Comparison of ENCODE assay signal across 23 cellular contexts in the genomic region with DNA sequence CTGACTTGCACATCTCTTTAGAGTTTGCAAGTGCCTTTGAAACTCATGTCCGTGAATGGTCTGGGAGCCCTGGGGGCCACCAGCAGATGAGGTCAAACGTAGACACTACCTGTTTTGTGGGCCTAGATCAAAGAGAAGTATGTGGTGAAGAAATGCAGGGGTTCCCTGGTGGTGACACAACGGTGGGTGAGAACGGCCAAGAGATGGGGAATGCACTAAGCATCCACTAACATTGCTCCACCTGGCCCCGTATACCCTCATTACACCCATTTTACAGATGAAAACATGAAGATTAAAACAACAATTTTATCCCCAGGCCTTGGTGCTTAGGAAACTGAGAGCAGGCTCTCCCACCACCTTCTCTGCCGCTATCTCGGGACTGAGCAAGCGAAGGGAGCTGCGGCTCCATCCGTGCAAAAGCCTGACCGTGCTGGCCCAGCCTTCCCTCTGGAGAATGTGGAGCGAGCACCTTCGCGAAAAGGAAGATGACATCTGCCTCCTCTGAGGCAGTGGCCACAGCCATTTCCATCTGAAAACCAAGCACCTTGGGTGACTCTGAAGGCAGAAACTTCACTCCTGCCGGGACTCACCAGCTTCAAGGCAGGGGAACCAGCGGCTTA.
"Had no signal": no experiment of that assay in that cellular context is flagged by ENCODE, and none has a peak within 500 bp of the region (broad histone marks: within the 10 kb centered on the region; RNA-seq: fewer than 3 reads in every experiment).

No MANE protein-coding gene starts in this region.

- H3K36me3 ChIP-seq: colonic mucosa, gastrocnemius medialis had no signal

- H3K4me1 ChIP-seq: colonic mucosa, esophagus squamous epithelium, gastrocnemius medialis, heart right ventricle, left lung, lower lobe of right lung had no signal

- H3K27ac ChIP-seq: colonic mucosa, epithelial cell of prostate, esophagus squamous epithelium, gastrocnemius medialis, heart right ventricle, left lung, lower lobe of right lung had no signal

- H3K36me3 Mint-ChIP-seq: immature natural killer cell had no signal

- H3K27me3 ChIP-seq: colonic mucosa, esophagus squamous epithelium, gastrocnemius medialis, heart right ventricle, left lung had no signal

- H3K27ac Mint-ChIP-seq: dendritic cell treated with granulocyte-macrophage colony-stimulating factor and Interleukin-4, amounts not matched to agents 40 ng/mL and 50 ng/mL, for 4 days; effector memory CD8-positive, alpha-beta T cell; endodermal cell; immature natural killer cell had no signal

- H3K4me3 ChIP-seq: colonic mucosa, esophagus squamous epithelium, gastrocnemius medialis, heart right ventricle, left lung, lower lobe of right lung, mucosa of descending colon had no signal

- H3K9me3 ChIP-seq: colonic mucosa, esophagus squamous epithelium, gastrocnemius medialis, heart right ventricle, left lung, lower lobe of right lung, mucosa of descending colon had no signal

- H3K4me3 Mint-ChIP-seq: dendritic cell treated with granulocyte-macrophage colony-stimulating factor and Interleukin-4, amounts not matched to agents 40 ng/mL and 50 ng/mL, for 4 days; effector memory CD8-positive, alpha-beta T cell; endodermal cell; immature natural killer cell; mesothelial cell of epicardium had no signal

- H3K9me3 Mint-ChIP-seq: dendritic cell treated with granulocyte-macrophage colony-stimulating factor and Interleukin-4, amounts not matched to agents 40 ng/mL and 50 ng/mL, for 4 days; effector memory CD8-positive, alpha-beta T cell; endodermal cell; mesothelial cell of epicardium had no signal

- H3K27me3 Mint-ChIP-seq: dendritic cell treated with granulocyte-macrophage colony-stimulating factor and Interleukin-4, amounts not matched to agents 40 ng/mL and 50 ng/mL, for 4 days; effector memory CD8-positive, alpha-beta T cell had no signal

- DNase-seq: colonic mucosa; cortex of kidney; effector CD8-positive, alpha-beta T cell; effector memory CD8-positive, alpha-beta T cell; erythroblast; esophagus squamous epithelium; foreskin fibroblast; foreskin melanocyte; gastrocnemius medialis; glutamatergic neuron; heart right ventricle; hippocampal formation; immature natural killer cell; left cardiac atrium; left lung; left ventricle myocardium superior; lower lobe of right lung; mesenchymal stem cell; mucosa of descending colon had no signal

- H3K4me1 Mint-ChIP-seq: immature natural killer cell had no signal
